In the genomic region with DNA sequence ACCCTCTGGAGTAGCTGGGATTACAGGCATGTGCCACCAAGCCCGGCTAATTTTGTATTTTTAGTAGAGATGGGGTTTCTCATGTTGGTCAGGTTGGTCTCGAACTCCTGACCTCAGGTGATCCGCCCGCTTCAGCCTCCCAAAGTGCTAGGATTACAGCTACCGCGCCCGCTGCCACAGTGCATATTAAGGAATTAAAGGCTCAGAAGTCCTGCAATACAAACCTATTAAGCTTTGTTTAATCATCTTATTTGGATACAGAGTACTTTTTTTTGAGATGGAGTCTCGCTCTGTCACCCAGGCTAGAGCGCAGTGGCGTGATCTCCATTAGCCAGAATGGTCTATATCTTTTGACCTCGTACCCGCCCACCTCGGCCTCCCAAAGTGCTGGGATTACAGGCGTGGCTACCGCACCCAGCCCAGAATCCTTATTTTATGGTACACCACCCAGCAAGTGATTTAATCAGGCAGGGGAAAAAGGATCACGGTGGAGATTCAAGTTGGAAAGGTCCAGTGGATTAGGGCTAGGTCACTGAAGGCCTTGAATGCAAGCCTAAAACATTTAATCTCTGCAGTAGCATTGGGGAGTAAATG, we compare ENCODE assay signal across 8 cellular contexts. TPM values are rescaled to one million over a fixed set of nuclear protein-coding genes. Genes with fewer than 3 reads are reported as not detected.
DNase-seq lines count a peak whose midpoint lies in the region; ATAC-seq, FAIRE-seq and TF ChIP-seq lines count a peak whose summit lies in the region.
"Not testable (repeated sequence)": the region's sequence is repeated elsewhere in the genome, so short reads cannot be mapped to it uniquely, and the experiment has no call there.

No MANE protein-coding gene starts in this region.

- 97% methylated on average over 16 of the region's 16 CpGs for WGBS in HepG2 (ENCODE audit: low lambda C conversion rate)
- WGBS in transverse colon (ENCODE audit: low coverage in 1 of 2), 2 donors = 78 to 88% methylated on average over 6 to 16 of the region's 16 CpGs

- H3K4me1 ChIP-seq in HepG2 (ENCODE audit: insufficient read depth, low read length) = peaks cover 71% of the 10 kb centered on the region
- peaks cover 55 to 56% of the 10 kb centered on the region in 2 experiments for H3K4me1 ChIP-seq in neutrophil (ENCODE audit: control insufficient read depth in 1 of 2, insufficient read depth in 1 of 2, low read depth in 1 of 2, low read length in 1 of 2)
- peaks cover 5 to 42% (median 22%) of the 10 kb centered on the region in 4 donors for H3K4me1 ChIP-seq in transverse colon

- H3K27ac ChIP-seq in HepG2 (ENCODE audit: extremely low read length, insufficient read depth, low read length) = not testable (repeated sequence)
- H3K27ac ChIP-seq in neutrophil (peak overlapping the region; percentile 53), transverse colon (peak overlapping the region; percentile 72 to 79 (median 78))

- H4K20me1 ChIP-seq in HepG2 (ENCODE audit: insufficient read depth, low read length) = peaks cover 94% of the 10 kb centered on the region

- TF ChIP-seq RAD21 in HepG2 (CRISPR knock-in tag; IDR thresholded peaks at IDR 0.05) = not testable (repeated sequence)

- not testable (repeated sequence) for TF ChIP-seq EP300 in HepG2 (IDR thresholded peaks at IDR 0.05; ENCODE audit: low read depth in 2 of 2, low read length in 2 of 2); HepG2 (CRISPR knock-in tag; IDR thresholded peaks at IDR 0.05; ENCODE audit: borderline replicate concordance); transverse colon (IDR thresholded peaks at IDR 0.05; ENCODE audit: low read depth)

- H3K4me3 Mint-ChIP-seq in CD14-positive monocyte; T-helper 17 cell; MCF 10A (ENCODE audit: unreplicated experiment): not testable (repeated sequence)

- H3K9ac ChIP-seq in HepG2 (ENCODE audit: insufficient read depth, low read depth, low read length) = not testable (repeated sequence)

- ATAC-seq in T-helper 17 cell, HepG2: not testable (repeated sequence)

- peaks cover 59% of the 10 kb centered on the region for H3K4me1 Mint-ChIP-seq in CD14-positive monocyte
- H3K4me1 Mint-ChIP-seq in T-helper 17 cell = peaks cover 21% of the 10 kb centered on the region
- H3K4me1 Mint-ChIP-seq in MCF 10A (ENCODE audit: insufficient read depth, unreplicated experiment) = peaks cover 20% of the 10 kb centered on the region

- not testable (repeated sequence) for FAIRE-seq in D721Med (lab: Jason Lieb, UNC); HepG2 (lab: Jason Lieb, UNC)

- H3K36me3 Mint-ChIP-seq in CD14-positive monocyte = peaks cover 59 to 86% of the 10 kb centered on the region in 2 donors
- not testable (repeated sequence) for H3K36me3 Mint-ChIP-seq in T-helper 17 cell (ENCODE audit: low read depth)
- peaks cover 35% of the 10 kb centered on the region for H3K36me3 Mint-ChIP-seq in MCF 10A (ENCODE audit: insufficient read depth, unreplicated experiment)

- H3K79me2 ChIP-seq in HepG2 (ENCODE audit: insufficient read depth, low read length) = peaks cover 88% of the 10 kb centered on the region

- peak overlapping the region in 4 of 7 donors; percentile 28 to 58 (median 50) for H3K27ac Mint-ChIP-seq in CD14-positive monocyte
- H3K27ac Mint-ChIP-seq in T-helper 17 cell = peak overlapping the region; percentile 69
- H3K27ac Mint-ChIP-seq in MCF 10A (ENCODE audit: low read depth, unreplicated experiment) = peak overlapping the region; percentile 81

- POLR2A ChIA-PET in MCF 10A (lab: Yijun Ruan, JAX) = not testable (repeated sequence)
- POLR2A ChIA-PET in HepG2 (lab: Yijun Ruan, JAX) = interaction anchor here (0.9 to 2.1 kb wide), 3 partner anchors 15 to 90 kb away, joined by 3 to 6 read pairs (median 3); no protein-coding TSS in a partner anchor

- not testable (repeated sequence) for H3K9me3 Mint-ChIP-seq in CD14-positive monocyte; MCF 10A (ENCODE audit: unreplicated experiment)

- CTCF ChIA-PET in MCF 10A (lab: Yijun Ruan, JAX) = interaction anchor here (0.6 to 2.7 kb wide), 3 partner anchors 10 to 708 kb away, joined by 3 to 18 read pairs (median 6); no protein-coding TSS in a partner anchor
- CTCF ChIA-PET in HepG2 (lab: Yijun Ruan, JAX; ENCODE audit: low intra/inter-chr PET ratio, low total read pairs) = not testable (repeated sequence)

- not testable (repeated sequence) for BruUV-seq in MCF 10A (replicated peaks; lab: Mats Ljungman, UMichigan)
- BruUV-seq in HepG2 (replicated peaks; lab: Mats Ljungman, UMichigan) = TSS peak; percentile 5

- H3K4me2 ChIP-seq in HepG2 (ENCODE audit: low read depth, low read length) = not testable (repeated sequence)

- H3K36me3 ChIP-seq in HepG2 (replicated peaks in 1 of 2; ENCODE audit: control insufficient read depth in 1 of 2, insufficient read depth in 2 of 2, low read length in 2 of 2) (peaks cover 44 to 96% of the 10 kb centered on the region in 2 experiments), neutrophil (peaks cover 33% of the 10 kb centered on the region)
- not testable (repeated sequence) for H3K36me3 ChIP-seq in transverse colon

- intact Hi-C loops in CD14-positive monocyte (cut with micrococcal nuclease); MCF 10A (cut with micrococcal nuclease); HepG2 (cut with micrococcal nuclease; ENCODE audit: unreplicated experiment); transverse colon (cut with DNase I; ENCODE audit: low total_unique reads): not testable (repeated sequence)

- not testable (repeated sequence) for H3K27me3 ChIP-seq in HepG2 (ENCODE audit: control insufficient read depth in 1 of 2, insufficient read depth in 2 of 2, low read length in 2 of 2); neutrophil; transverse colon

- not testable (repeated sequence) for TF ChIP-seq POLR2A in HepG2 (IDR thresholded peaks at IDR 0.05; ENCODE audit: insufficient read depth in 1 of 2, low read depth in 2 of 2, low read length in 2 of 2); transverse colon (IDR thresholded peaks at IDR 0.05)

- in situ Hi-C loops in HepG2 (cut with HindIII; ENCODE audit: extremely low pct_ligation_motif_present, low pct_unique_long_range_greater_than_20kb); transverse colon (cut with MboI; ENCODE audit: low pct_ligation_motif_present in 1 of 4, low pct_unique_long_range_greater_than_20kb in 1 of 4, low sequenced_read_pairs in 3 of 4): not testable (repeated sequence)

- not testable (repeated sequence) for H3K4me3 ChIP-seq in HepG2 (replicated peaks in 1 of 3; ENCODE audit: insufficient read depth in 1 of 3, low read depth in 2 of 3, low read length in 3 of 3); neutrophil (ENCODE audit: low read depth in 1 of 2, low read length in 1 of 2); transverse colon

- not testable (repeated sequence) for H2AFZ ChIP-seq in HepG2 (ENCODE audit: low read length)

- H3K27me3 Mint-ChIP-seq in CD14-positive monocyte (ENCODE audit: low read depth in 3 of 3); T-helper 17 cell; MCF 10A (ENCODE audit: insufficient read depth, unreplicated experiment): not testable (repeated sequence)

- H3K9me3 ChIP-seq in T-helper 17 cell (ENCODE audit: control insufficient read depth, low read length, poor library complexity, severe bottlenecking); HepG2 (ENCODE audit: low read length); neutrophil; transverse colon: not testable (repeated sequence)

- DNase-seq in CD14-positive monocyte (ENCODE audit: low spot score); T-helper 17 cell; MCF 10A (ENCODE audit: unreplicated experiment); HepG2 (ENCODE audit: low spot score): not testable (repeated sequence)
- DNase-seq in D721Med (ENCODE audit: insufficient read length, low spot score) (peak; percentile 77), NCI-H82 (lab: John Stamatoyannopoulos, UW) (peak; percentile 86), transverse colon (peak; percentile 76)

- not testable (repeated sequence) for TF ChIP-seq CTCF in CD14-positive monocyte (IDR thresholded peaks at IDR 0.05); D721Med (IDR thresholded peaks at IDR 0.05; ENCODE audit: insufficient read depth, missing control alignments); MCF 10A (IDR thresholded peaks at IDR 0.05; ENCODE audit: unreplicated experiment); HepG2 (CRISPR knock-in tag; IDR thresholded peaks at IDR 0.05); neutrophil (IDR thresholded peaks at IDR 0.05); transverse colon (IDR thresholded peaks at IDR 0.05)

RNA-seq across cellular contexts. Expression of gene HK2, which starts 21.3 kb away (rescaled TPM):
- 10 to 100 TPM; 20.3 to 29.8 TPM for polyA plus RNA-seq in CD14-positive monocyte
- 10 to 100 TPM; 11.3 to 13.3 TPM for total RNA-seq in T-helper 17 cell
- 40.4 and 47.8 TPM in 2 replicates for total RNA-seq in MCF 10A (2022)
- 13.2 and 24.4 TPM in 2 replicates for total RNA-seq in HepG2 (2016; rRNA removed; fragmentation: Illumina TruSeq; extraction: Trizol)
- 1.4 and 1.6 TPM in 2 replicates for total RNA-seq in HepG2 (2016; cell fraction: cytosol; rRNA removed; fragmentation: Illumina TruSeq; extraction: Trizol; ENCODE audit: low read depth)
- total RNA-seq in HepG2 (2016; cell fraction: insoluble cytoplasmic fraction; rRNA removed; fragmentation: Illumina TruSeq; extraction: Trizol) = 13.6 and 21.9 TPM in 2 replicates
- 8.5 and 9.3 TPM in 2 replicates for total RNA-seq in HepG2 (2016; cell fraction: membrane; rRNA removed; fragmentation: Illumina TruSeq; extraction: Trizol)
- total RNA-seq in HepG2 (2016; cell fraction: nucleus; rRNA removed; fragmentation: Illumina TruSeq; extraction: Trizol) = 20.3 and 20.8 TPM in 2 replicates
- 97.0 and 101 TPM in 2 replicates for polyA plus RNA-seq in HepG2 (2011; rRNA removed)
- 69.4 and 70.4 TPM in 2 replicates for polyA plus RNA-seq in HepG2 (2011; cell fraction: cytosol; rRNA removed)
- 105 and 144 TPM in 2 replicates for polyA plus RNA-seq in HepG2 (2011; cell fraction: nucleus; rRNA removed)
- 78.0 and 124 TPM in 2 replicates for polyA plus RNA-seq in HepG2 (2012)
- polyA plus RNA-seq in HepG2 (2016; cell fraction: cytosol; fragmentation: Illumina TruSeq; extraction: Trizol; ENCODE audit: low read depth) = 0.93 and 0.99 TPM in 2 replicates
- polyA plus RNA-seq in HepG2 (2016; cell fraction: insoluble cytoplasmic fraction; fragmentation: Illumina TruSeq; extraction: Trizol; ENCODE audit: low read depth) = 23.2 and 27.3 TPM in 2 replicates
- 2.8 and 3.5 TPM in 2 replicates for polyA plus RNA-seq in HepG2 (2016; cell fraction: membrane; fragmentation: Illumina TruSeq; extraction: Trizol; ENCODE audit: low read depth)
- polyA plus RNA-seq in HepG2 (2016; cell fraction: nucleus; fragmentation: Illumina TruSeq; extraction: Trizol; ENCODE audit: insufficient read depth, low read depth) = 30.1 and 30.3 TPM in 2 replicates
- 69.1 and 358 TPM in 2 replicates for polyA minus RNA-seq in HepG2 (2011; rRNA and poly(A)+ RNA removed; ENCODE audit: low replicate concordance)
- 176 and 190 TPM in 2 replicates for polyA minus RNA-seq in HepG2 (2011; cell fraction: cytosol; rRNA and poly(A)+ RNA removed)
- polyA minus RNA-seq in HepG2 (2011; cell fraction: nucleus; rRNA and poly(A)+ RNA removed) = 176 and 200 TPM in 2 replicates
- total RNA-seq in transverse colon = 100 to 1,000 TPM; 104 to 175 (median 131) TPM
